2 cellular contexts compared by ENCODE assay signal in the genomic region with DNA sequence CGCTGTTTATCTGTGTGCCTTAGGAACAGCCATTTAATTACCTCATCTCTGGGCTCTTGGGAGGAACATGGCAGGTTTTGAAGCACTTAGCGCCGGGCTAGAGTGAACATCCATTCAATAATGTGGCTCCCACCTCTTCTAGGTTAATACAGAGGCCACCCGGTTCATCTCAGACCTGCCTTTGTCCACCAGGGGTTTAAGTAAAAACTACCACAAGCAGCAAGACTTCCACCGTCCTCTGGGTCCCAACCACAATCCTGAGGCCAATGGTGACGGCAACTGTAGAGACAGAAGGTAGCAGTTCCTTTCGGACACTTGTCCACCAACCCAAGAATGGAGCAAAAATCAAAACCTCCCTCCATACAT.
TF ChIP-seq lines count a peak whose summit lies in the region.

No MANE protein-coding gene starts in this region.

TF ChIP-seq in SK-N-SH, 30 proteins besides CTCF, POLR2A, EP300 and RAD21 (continued from another document):
- TF ChIP-seq, protein P1, sequence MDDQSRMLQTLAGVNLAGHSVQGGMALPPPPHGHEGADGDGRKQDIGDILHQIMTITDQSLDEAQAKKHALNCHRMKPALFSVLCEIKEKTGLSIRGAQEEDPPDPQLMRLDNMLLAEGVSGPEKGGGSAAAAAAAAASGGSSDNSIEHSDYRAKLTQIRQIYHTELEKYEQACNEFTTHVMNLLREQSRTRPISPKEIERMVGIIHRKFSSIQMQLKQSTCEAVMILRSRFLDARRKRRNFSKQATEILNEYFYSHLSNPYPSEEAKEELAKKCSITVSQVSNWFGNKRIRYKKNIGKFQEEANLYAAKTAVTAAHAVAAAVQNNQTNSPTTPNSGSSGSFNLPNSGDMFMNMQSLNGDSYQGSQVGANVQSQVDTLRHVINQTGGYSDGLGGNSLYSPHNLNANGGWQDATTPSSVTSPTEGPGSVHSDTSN (IDR thresholded peaks at IDR 0.05) = no peak
- TF ChIP-seq CHD2 (IDR thresholded peaks at IDR 0.05; ENCODE audit: low read length, partially characterized antibody) (no peak), MXI1 (IDR thresholded peaks at IDR 0.05; ENCODE audit: low read depth, low read length) (no peak), FOXM1 (IDR thresholded peaks at IDR 0.05; ENCODE audit: low read depth) (no peak)

TF ChIP-seq in SK-N-SH treated with all-trans-retinoic acid at 6 μM for 48 hours, 23 proteins besides CTCF, POLR2A, EP300 and RAD21 (continued from another document):
- TF ChIP-seq, protein P2, sequence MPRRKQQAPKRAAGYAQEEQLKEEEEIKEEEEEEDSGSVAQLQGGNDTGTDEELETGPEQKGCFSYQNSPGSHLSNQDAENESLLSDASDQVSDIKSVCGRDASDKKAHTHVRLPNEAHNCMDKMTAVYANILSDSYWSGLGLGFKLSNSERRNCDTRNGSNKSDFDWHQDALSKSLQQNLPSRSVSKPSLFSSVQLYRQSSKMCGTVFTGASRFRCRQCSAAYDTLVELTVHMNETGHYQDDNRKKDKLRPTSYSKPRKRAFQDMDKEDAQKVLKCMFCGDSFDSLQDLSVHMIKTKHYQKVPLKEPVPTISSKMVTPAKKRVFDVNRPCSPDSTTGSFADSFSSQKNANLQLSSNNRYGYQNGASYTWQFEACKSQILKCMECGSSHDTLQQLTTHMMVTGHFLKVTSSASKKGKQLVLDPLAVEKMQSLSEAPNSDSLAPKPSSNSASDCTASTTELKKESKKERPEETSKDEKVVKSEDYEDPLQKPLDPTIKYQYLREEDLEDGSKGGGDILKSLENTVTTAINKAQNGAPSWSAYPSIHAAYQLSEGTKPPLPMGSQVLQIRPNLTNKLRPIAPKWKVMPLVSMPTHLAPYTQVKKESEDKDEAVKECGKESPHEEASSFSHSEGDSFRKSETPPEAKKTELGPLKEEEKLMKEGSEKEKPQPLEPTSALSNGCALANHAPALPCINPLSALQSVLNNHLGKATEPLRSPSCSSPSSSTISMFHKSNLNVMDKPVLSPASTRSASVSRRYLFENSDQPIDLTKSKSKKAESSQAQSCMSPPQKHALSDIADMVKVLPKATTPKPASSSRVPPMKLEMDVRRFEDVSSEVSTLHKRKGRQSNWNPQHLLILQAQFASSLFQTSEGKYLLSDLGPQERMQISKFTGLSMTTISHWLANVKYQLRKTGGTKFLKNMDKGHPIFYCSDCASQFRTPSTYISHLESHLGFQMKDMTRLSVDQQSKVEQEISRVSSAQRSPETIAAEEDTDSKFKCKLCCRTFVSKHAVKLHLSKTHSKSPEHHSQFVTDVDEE (CRISPR knock-in tag; IDR thresholded peaks at IDR 0.05) = no peak
